In genomic region chr4:145097821-145098674, GRCh38 we compare ENCODE assay signal across 8 cellular contexts. TPM values are rescaled to one million over a fixed set of nuclear protein-coding genes. Genes with fewer than 3 reads are reported as not detected.
A peak's percentile ranks its signal among the peaks of the same experiment; 100 is the strongest.
DNase-seq lines count a peak whose midpoint lies in the region; ATAC-seq, FAIRE-seq and TF ChIP-seq lines count a peak whose summit lies in the region.

ABCE1 (plus strand) TSS chr4:145098311; CDS start chr4:145104413, 6,102 bp downstream.
A gene with protein sequence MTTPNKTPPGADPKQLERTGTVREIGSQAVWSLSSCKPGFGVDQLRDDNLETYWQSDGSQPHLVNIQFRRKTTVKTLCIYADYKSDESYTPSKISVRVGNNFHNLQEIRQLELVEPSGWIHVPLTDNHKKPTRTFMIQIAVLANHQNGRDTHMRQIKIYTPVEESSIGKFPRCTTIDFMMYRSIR (minus strand): TSS chr4:145098196. CDS start chr4:145096099, 2,097 bp downstream.

- H3K4me3 ChIP-seq in GM12865 (ENCODE audit: low read depth, low read length) (peak within 1 kb of the TSS; percentile 53), pancreas (peak within 1 kb of the TSS; percentile 74 to 81 (median 77)), tibial artery (peak within 1 kb of the TSS; percentile 64 to 75)

- H3K4me1 ChIP-seq in pancreas: peaks cover 0 to 31% (median 12%) of the 10 kb centered on the region in 3 donors
- H3K4me1 ChIP-seq in tibial artery: peaks cover 0 to 62% (median 17%) of the 10 kb centered on the region in 4 donors

- peak; percentile 98 for DNase-seq in GM12865 (ENCODE audit: low read depth)
- DNase-seq in NCI-H1417 (lab: John Stamatoyannopoulos, UW): peak; percentile 94 to 98 (median 96)
- peak; percentile 81 to 93 for DNase-seq in SW 1271 (lab: John Stamatoyannopoulos, UW)
- peak; percentile 93 for DNase-seq in activated naive CD8-positive, alpha-beta T cell treated with anti-CD3 and anti-CD28 coated beads, Interleukin-2, amount 50 U/mL, for 16 hours (ENCODE audit: low read depth, low spot score)
- peak; percentile 97 for DNase-seq in Right ventricle myocardium inferior (ENCODE audit: missing footprints)
- DNase-seq in pancreas: peak; percentile 93 to 97 (median 96)
- DNase-seq in tibial artery: peak; percentile 96

- no peaks in the 10 kb centered on the region for H3K36me3 ChIP-seq in pancreas
- H3K36me3 ChIP-seq in tibial artery: peaks cover 17 to 25% (median 18%) of the 10 kb centered on the region in 3 donors

- peak; percentile 89 for FAIRE-seq in pancreas (lab: Jason Lieb, UNC)

- intact Hi-C loops in Right ventricle myocardium inferior (cut with DNase I) (no loop called here), pancreas (cut with DNase I) (no loop called here), tibial artery (cut with DNase I; ENCODE audit: low total_unique reads) (loop anchor here (5.0 kb wide), 1 partner anchor 1541 kb away; no protein-coding TSS in a partner anchor)

- TF ChIP-seq CTCF in GM12865 (IDR thresholded peaks at IDR 0.05; ENCODE audit: insufficient read depth, low read depth, low read length, missing control alignments): no peak
- no peak for TF ChIP-seq CTCF in pancreas (IDR thresholded peaks at IDR 0.05)
- no peak for TF ChIP-seq CTCF in tibial artery (IDR thresholded peaks at IDR 0.05)

- H3K9me3 ChIP-seq in pancreas (no peaks in the 10 kb centered on the region), tibial artery (peaks cover 0 to 10% (median 0%) of the 10 kb centered on the region in 3 donors)

- ATAC-seq in HG02763 (IDR thresholded peaks at IDR 0.05; ENCODE audit: unreplicated experiment) (peak; percentile 87), Right ventricle myocardium inferior (peak; percentile 99), pancreas (peak; percentile 96 to 99 (median 98))

- H3K27ac ChIP-seq in pancreas (peak within 1 kb of the TSS; percentile 92 to 95 (median 94)), tibial artery (peak within 1 kb of the TSS; percentile 89)

- H3K27me3 ChIP-seq in pancreas (no peaks in the 10 kb centered on the region), tibial artery (no peaks in the 10 kb centered on the region)

- 0 to 1% methylated on average over 67 of the region's 67 CpGs for WGBS in pancreas, 2 donors

RNA-seq across cellular contexts. Expression of gene ABCE1, which starts in this region (rescaled TPM):
- total RNA-seq in Right ventricle myocardium inferior (30.6 TPM), pancreas (10 to 100 TPM; 25.1 to 51.8 (median 33.3) TPM)
- 10 to 100 TPM in 1 of 2 donors, 1 to 10 TPM in 1; 9.6 to 16.6 TPM for polyA plus RNA-seq in pancreas

RNA-seq across cellular contexts. Expression of the second gene that starts in this region (rescaled TPM):
- total RNA-seq in Right ventricle myocardium inferior: 12.7 TPM
- total RNA-seq in pancreas: 10 to 100 TPM in 1 of 6 donors, 1 to 10 TPM in 5; 5.8 to 11.0 (median 8.3) TPM
- polyA plus RNA-seq in pancreas: 10 to 100 TPM in 1 of 2 donors, 1 to 10 TPM in 1; 5.3 to 11.1 TPM

Comparison
In these comparisons a context has a peak if more than half of its experiments do, and no peak if none do; other contexts are left out.
1. Peak in every context shown above with its lines: DNase-seq, ATAC-seq, H3K4me3 ChIP-seq and H3K27ac ChIP-seq.